ENCODE assay signal across 6 cellular contexts in genomic region chr5:782356-782755, GRCh38. TPM values are rescaled to one million over a fixed set of nuclear protein-coding genes. Genes with fewer than 3 reads are reported as not detected.
"Had no signal": no experiment of that assay in that cellular context is flagged by ENCODE, and none has a peak within 500 bp of the region (broad histone marks: within the 10 kb centered on the region; RNA-seq: fewer than 3 reads in every experiment).

No MANE protein-coding gene starts in this region.

RNA-seq across cellular contexts. Expression of gene ZDHHC11B, which starts 2.2 kb away (rescaled TPM):
- total RNA-seq: activated CD4-positive, alpha-beta T cell treated with anti-CD3 and anti-CD28 coated beads, Interleukin-2, amount 10 ng/mL, durations not matched to agents 24 days and 14 days; activated naive CD4-positive, alpha-beta T cell treated with anti-CD3 and anti-CD28 coated beads for 36 hours; activated naive CD8-positive, alpha-beta T cell treated with anti-CD3 and anti-CD28 coated beads for 36 hours; activated T-helper 1 cell treated with anti-CD3 and anti-CD28 coated beads, Interleukin-12 subunit alpha, Interleukin-12 subunit beta, Interleukin-2, Interleukin-4 antibody, amounts not matched to agents 30 ng/mL and 10 ng/mL and 1 ng/mL, durations not matched to agents 14 hours and 24 hours and 36 hours; foreskin keratinocyte; glomerular endothelial cell had no signal
- polyA plus RNA-seq: foreskin keratinocyte had no signal
